ENCODE assay signal across 32 cellular contexts in genomic region chr11:34004226-34004625, GRCh38.
"Had no signal": no experiment of that assay in that cellular context is flagged by ENCODE, and none has a peak within 500 bp of the region (broad histone marks: within the 10 kb centered on the region; RNA-seq: fewer than 3 reads in every experiment).

No MANE protein-coding gene starts in this region.

- H3K4me3 ChIP-seq: adrenal gland, body of pancreas, breast epithelium, cardiac muscle cell, coronary artery, dorsolateral prefrontal cortex, esophagus muscularis mucosa, gastrocnemius medialis, heart left ventricle had no signal

- H3K9me3 ChIP-seq: adrenal gland, body of pancreas, breast epithelium, esophagus muscularis mucosa, gastrocnemius medialis, heart left ventricle had no signal

- H3K36me3 ChIP-seq: adrenal gland, breast epithelium, cardiac muscle cell, esophagus muscularis mucosa, gastrocnemius medialis, heart left ventricle had no signal

- H3K27me3 ChIP-seq: adrenal gland, body of pancreas, breast epithelium, gastrocnemius medialis had no signal

- DNase-seq: activated CD4-positive, alpha-beta memory T cell treated with anti-CD3 and anti-CD28 coated beads for 36 hours; activated CD4-positive, alpha-beta T cell treated with anti-CD3 and anti-CD28 coated beads for 36 hours; activated CD4-positive, alpha-beta T cell treated with anti-CD3 and anti-CD28 coated beads, Interleukin-2, amount 10 ng/mL, durations not matched to agents 24 days and 14 days; activated CD4-positive, CD25-positive, alpha-beta regulatory T cell; activated CD4-positive, CD25-positive, alpha-beta regulatory T cell treated with anti-CD3 and anti-CD28 coated beads, Interleukin-2, amount 50 U/mL, for 72 hours; activated CD8-positive, alpha-beta memory T cell treated with anti-CD3 and anti-CD28 coated beads, Interleukin-2, amount 10 ng/mL, durations not matched to agents 7 days and 5 days; activated CD8-positive, alpha-beta memory T cell treated with anti-CD3 and anti-CD28 coated beads, Interleukin-2, amount 50 U/mL, for 4 hours; activated CD8-positive, alpha-beta T cell treated with anti-CD3 and anti-CD28 coated beads, Interleukin-2, amount 10 ng/mL, durations not matched to agents 7 days and 5 days; activated effector memory CD4-positive, alpha-beta T cell treated with anti-CD3 and anti-CD28 coated beads, Interleukin-2, amount 50 U/mL, for 16 hours; activated naive CD4-positive, alpha-beta T cell treated with anti-CD3 and anti-CD28 coated beads for 36 hours; activated naive CD8-positive, alpha-beta T cell treated with anti-CD3 and anti-CD28 coated beads for 36 hours; activated naive CD8-positive, alpha-beta T cell treated with anti-CD3 and anti-CD28 coated beads, Interleukin-2, amount 50 U/mL, for 24 hours; activated T-cell treated with anti-CD3 and anti-CD28 coated beads, Interleukin-2, amount 50 U/mL, for 1 hour; activated T-cell treated with anti-CD3 and anti-CD28 coated beads, Interleukin-2, amount 50 U/mL, for 48 hours; adrenal gland; amygdala; aorta; body of pancreas; central memory CD4-positive, alpha-beta T cell; dorsolateral prefrontal cortex; effector memory CD4-positive, alpha-beta T cell; endodermal cell; erythroblast; foreskin keratinocyte; gastrocnemius medialis; glutamatergic neuron; heart left ventricle; T-helper 2 cell had no signal

- H3K27ac ChIP-seq: adrenal gland, body of pancreas, breast epithelium, cardiac muscle cell, coronary artery, dorsolateral prefrontal cortex, esophagus muscularis mucosa, foreskin keratinocyte, gastrocnemius medialis, heart left ventricle had no signal

- ATAC-seq: activated CD4-positive, alpha-beta T cell treated with anti-CD3 and anti-CD28 coated beads for 36 hours; activated CD8-positive, alpha-beta memory T cell treated with anti-CD3 and anti-CD28 coated beads, Interleukin-2, amount 10 ng/mL, durations not matched to agents 7 days and 5 days; activated CD8-positive, alpha-beta T cell treated with anti-CD3 and anti-CD28 coated beads, Interleukin-2, amount 10 ng/mL, durations not matched to agents 7 days and 5 days; activated naive CD8-positive, alpha-beta T cell treated with anti-CD3 and anti-CD28 coated beads, Interleukin-2, amount 50 U/mL, for 24 hours; body of pancreas; foreskin keratinocyte; gastrocnemius medialis; heart left ventricle had no signal

- H3K4me1 ChIP-seq: adrenal gland, breast epithelium, esophagus muscularis mucosa, foreskin keratinocyte, gastrocnemius medialis, heart left ventricle had no signal
